ENCODE assay signal across 8 cellular contexts in the genomic region with DNA sequence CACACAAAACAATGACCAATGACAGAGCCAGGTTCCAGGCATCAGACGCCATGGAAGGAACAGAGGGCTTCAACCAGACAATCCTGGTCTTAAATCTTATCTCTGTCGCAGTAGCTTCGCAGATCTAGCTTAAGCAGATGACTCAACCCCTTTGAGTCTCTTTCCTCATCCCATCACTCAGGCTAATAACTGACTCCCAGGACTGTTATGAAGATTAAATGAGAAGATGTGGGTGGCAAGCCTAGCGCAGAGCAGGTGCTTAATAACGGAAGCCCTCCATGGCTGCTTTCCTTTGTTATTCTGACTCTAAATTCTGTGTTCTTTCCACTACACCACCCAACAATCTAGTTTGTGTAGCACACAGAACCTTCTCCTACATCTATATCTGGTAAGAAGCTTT.
"Had no signal": no experiment of that assay in that cellular context is flagged by ENCODE, and none has a peak within 500 bp of the region (broad histone marks: within the 10 kb centered on the region; RNA-seq: fewer than 3 reads in every experiment).

No MANE protein-coding gene starts in this region.

- H3K4me3 Mint-ChIP-seq: GM23338, H9, IgD-negative memory B cell had no signal

- H3K4me2 ChIP-seq: GM23338 had no signal

- ATAC-seq: GM23338, HepG2 had no signal

- H3K27me3 Mint-ChIP-seq: IgD-negative memory B cell had no signal

- H3K27ac ChIP-seq: HL-60 had no signal

- H3K27ac Mint-ChIP-seq: GM23338, H9, IgD-negative memory B cell had no signal

- H2AFZ ChIP-seq: GM23338 had no signal

- FAIRE-seq: H1, H54, HepG2 had no signal

- H3K4me3 ChIP-seq: GM23338 had no signal

- H3K4me1 Mint-ChIP-seq: IgD-negative memory B cell had no signal

- DNase-seq: H9, HCEC 1CT had no signal
